Comparison of ENCODE assay signal across 29 cellular contexts in genomic region chr4:7140062-7140691, GRCh38. TPM values are rescaled to one million over a fixed set of nuclear protein-coding genes. Genes with fewer than 3 reads are reported as not detected.
A peak's percentile ranks its signal among the peaks of the same experiment; 100 is the strongest.
DNase-seq lines count a peak whose midpoint lies in the region; ATAC-seq, FAIRE-seq and TF ChIP-seq lines count a peak whose summit lies in the region.
"Had no signal": no experiment of that assay in that cellular context is flagged by ENCODE, and none has a peak within 500 bp of the region (broad histone marks: within the 10 kb centered on the region; RNA-seq: fewer than 3 reads in every experiment).

No MANE protein-coding gene starts in this region.

- H3K9me3 ChIP-seq in HepG2 (ENCODE audit: low read length) (no peaks in the 10 kb centered on the region), right lobe of liver (no peaks in the 10 kb centered on the region), NT2/D1 (ENCODE audit: insufficient read depth, low read length) (no peaks in the 10 kb centered on the region), H1 (ENCODE audit: insufficient read depth in 2 of 2, low read depth in 1 of 2, low read length in 1 of 2) (no peaks in the 10 kb centered on the region), osteoblast (ENCODE audit: low read depth, low read length) (no peaks in the 10 kb centered on the region), kidney (ENCODE audit: control insufficient read depth in 1 of 2, low read length in 2 of 2) (no peaks in the 10 kb centered on the region), SJCRH30 (replicated peaks) (no peaks in the 10 kb centered on the region)
- H3K9me3 ChIP-seq: BE2C, BLaER1 had no signal

- no peaks in the 10 kb centered on the region for H3K36me3 ChIP-seq in HepG2 (replicated peaks in 1 of 2; ENCODE audit: control insufficient read depth in 1 of 2, insufficient read depth in 2 of 2, low read length in 2 of 2)
- no peaks in the 10 kb centered on the region for H3K36me3 ChIP-seq in right lobe of liver
- H3K36me3 ChIP-seq in NT2/D1 (ENCODE audit: insufficient read depth, insufficient read length, low read length): no peaks in the 10 kb centered on the region
- no peaks in the 10 kb centered on the region for H3K36me3 ChIP-seq in H1 (ENCODE audit: control insufficient read depth in 2 of 4, insufficient read depth in 4 of 4, low read length in 3 of 4)
- H3K36me3 ChIP-seq in osteoblast (ENCODE audit: insufficient read depth, low read length): no peaks in the 10 kb centered on the region
- H3K36me3 ChIP-seq in kidney (ENCODE audit: control insufficient read depth in 1 of 2, insufficient read depth in 2 of 2, low read length in 2 of 2): no peaks in the 10 kb centered on the region
- no peaks in the 10 kb centered on the region for H3K36me3 ChIP-seq in SJCRH30
- H3K36me3 ChIP-seq: BE2C, BLaER1 had no signal

- no peak overlapping the region for H3K14ac ChIP-seq in H1 (ENCODE audit: insufficient read length)

- no peak overlapping the region for H2BK120ac ChIP-seq in H1 (replicated peaks; ENCODE audit: low read depth, low read length)

- H4K5ac ChIP-seq in H1 (ENCODE audit: insufficient read length, low read depth, low read length): no peak overlapping the region

- no peak for ATAC-seq in HepG2
- no peak for ATAC-seq in right lobe of liver
- ATAC-seq: GM12878 had no signal

- H2BK20ac ChIP-seq in H1 (ENCODE audit: low read length): no peak overlapping the region

- peak; percentile 20; the same call in 1 of the 2 replicates for TF ChIP-seq CTCF in HepG2 (CRISPR knock-in tag; IDR thresholded peaks at IDR 0.05)
- no peak for TF ChIP-seq CTCF in right lobe of liver (IDR thresholded peaks at IDR 0.05)
- TF ChIP-seq CTCF in H1 (IDR thresholded peaks at IDR 0.05; ENCODE audit: control extremely low read depth in 1 of 3, insufficient read depth in 1 of 3, low read depth in 1 of 3, low read length in 3 of 3): no peak
- TF ChIP-seq CTCF in osteoblast (IDR thresholded peaks at IDR 0.05; ENCODE audit: extremely low read depth, low read depth, low read length): no peak
- no peak for TF ChIP-seq CTCF in kidney (IDR thresholded peaks at IDR 0.05; ENCODE audit: borderline replicate concordance, extremely low read depth, insufficient read depth)

- no peak overlapping the region for H3K23ac ChIP-seq in H1 (ENCODE audit: insufficient read length)

- TF ChIP-seq EP300 in HepG2 (IDR thresholded peaks at IDR 0.05; ENCODE audit: low read depth in 2 of 2, low read length in 2 of 2) (no peak), HepG2 (CRISPR knock-in tag; IDR thresholded peaks at IDR 0.05; ENCODE audit: borderline replicate concordance) (no peak), H1 (IDR thresholded peaks at IDR 0.05; ENCODE audit: borderline replicate concordance in 1 of 2, low read depth in 2 of 2, low read length in 2 of 2) (no peak)

- CTCF ChIA-PET in HepG2 (lab: Yijun Ruan, JAX; ENCODE audit: low intra/inter-chr PET ratio, low total read pairs) (no interaction called here), H1 (lab: Charles Lee; ENCODE audit: partially characterized antibody) (interaction anchor here (0.7 to 1.7 kb wide), 4 partner anchors 7 to 49 kb away, joined by 3 to 9 read pairs (median 6); no protein-coding TSS in a partner anchor)

- H3K27ac ChIP-seq in HepG2 (ENCODE audit: extremely low read length, insufficient read depth, low read length) (no peak overlapping the region), right lobe of liver (no peak overlapping the region), H1 (ENCODE audit: low read depth, low read length) (no peak overlapping the region), osteoblast (ENCODE audit: low read depth, low read length) (no peak overlapping the region), kidney (ENCODE audit: low read depth in 2 of 2, low read length in 2 of 2) (no peak overlapping the region), SJCRH30 (no peak overlapping the region)
- H3K27ac ChIP-seq: BLaER1 had no signal

- WGBS in HepG2 (ENCODE audit: low lambda C conversion rate): 22% methylated on average over 9 of the region's 11 CpGs
- 56% methylated on average over 7 of the region's 11 CpGs for WGBS in right lobe of liver (ENCODE audit: insufficient coverage, low coverage, low lambda C conversion rate, missing lambda C conversion rate)
- WGBS in H1 (ENCODE audit: extremely low coverage in 1 of 2, insufficient coverage in 1 of 2, insufficient read length in 1 of 2, insufficient replicate concordance in 2 of 2, low coverage in 1 of 2, low lambda C conversion rate in 2 of 2, missing lambda C conversion rate in 1 of 2), 2 experiments: 79% methylated on average over 10 of the region's 11 CpGs; no CpG with 5 or more reads in 1 of the 2 experiments

- no TSS peak for BruUV-seq in HepG2 (replicated peaks; lab: Mats Ljungman, UMichigan)

- H3K9ac ChIP-seq in HepG2 (ENCODE audit: insufficient read depth, low read depth, low read length) (no peak overlapping the region), NT2/D1 (ENCODE audit: insufficient read length, low read depth) (peak overlapping the region; percentile 14), H1 (replicated peaks in 1 of 4; ENCODE audit: extremely low read depth in 1 of 4, low read depth in 3 of 4, low read length in 3 of 4) (no peak overlapping the region), kidney (ENCODE audit: low read length in 2 of 2) (no peak overlapping the region)
- H3K9ac ChIP-seq: BLaER1 had no signal

- TF ChIP-seq RAD21 in HepG2 (CRISPR knock-in tag; IDR thresholded peaks at IDR 0.05) (no peak), H1 (IDR thresholded peaks at IDR 0.05 in 1 of 2, conservative IDR thresholded peaks at IDR 0.05 in 1 of 2; ENCODE audit: low read depth in 2 of 2, low read length in 2 of 2) (no peak)

- no peak overlapping the region; the same call in 1 of the 2 replicates for H3K4me2 ChIP-seq in HepG2 (ENCODE audit: low read depth, low read length)
- H3K4me2 ChIP-seq in H1 (ENCODE audit: insufficient read depth in 1 of 2, low read depth in 2 of 2, low read length in 2 of 2): no peak overlapping the region
- H3K4me2 ChIP-seq in osteoblast (ENCODE audit: insufficient read depth, low read length): no peak overlapping the region
- H3K4me2 ChIP-seq: BLaER1 had no signal

- no peak overlapping the region for H2AK5ac ChIP-seq in H1 (ENCODE audit: low read depth, low read length)

- H3K23me2 ChIP-seq in H1 (ENCODE audit: low read depth, low read length): no peaks in the 10 kb centered on the region

- FAIRE-seq in HepG2 (lab: Jason Lieb, UNC) (no peak), H1 (lab: Jason Lieb, UNC) (no peak), kidney (lab: Jason Lieb, UNC) (no peak)
- FAIRE-seq: A204.1, GM12878, GM12892, GM18507 had no signal

- H3K27me3 ChIP-seq in HepG2 (ENCODE audit: control insufficient read depth in 1 of 2, insufficient read depth in 2 of 2, low read length in 2 of 2): peaks cover 2 to 21% of the 10 kb centered on the region in 2 experiments; a peak in 2 of 5 replicates
- no peaks in the 10 kb centered on the region for H3K27me3 ChIP-seq in right lobe of liver
- H3K27me3 ChIP-seq in NT2/D1 (ENCODE audit: insufficient read depth, insufficient read length): no peaks in the 10 kb centered on the region
- no peaks in the 10 kb centered on the region for H3K27me3 ChIP-seq in H1 (replicated peaks in 1 of 4; ENCODE audit: control insufficient read depth in 3 of 4, extremely low read depth in 1 of 4, insufficient read depth in 3 of 4, low read length in 3 of 4)
- peaks cover 6% of the 10 kb centered on the region for H3K27me3 ChIP-seq in osteoblast (ENCODE audit: insufficient read depth, low read length)
- peaks cover 9% of the 10 kb centered on the region; the same call in 1 of the 2 replicates for H3K27me3 ChIP-seq in SJCRH30
- H3K27me3 ChIP-seq: BE2C, BLaER1 had no signal

- H3K56ac ChIP-seq in H1 (replicated peaks; ENCODE audit: insufficient read length, low read depth, low read length): no peak overlapping the region

- H4K91ac ChIP-seq in H1 (replicated peaks; ENCODE audit: insufficient read length, low read length): no peak overlapping the region

- H3K4ac ChIP-seq in H1 (replicated peaks; ENCODE audit: insufficient read length, low read depth, low read length): no peak overlapping the region

- H3K79me2 ChIP-seq in HepG2 (ENCODE audit: insufficient read depth, low read length) (no peaks in the 10 kb centered on the region), H1 (ENCODE audit: control insufficient read depth in 1 of 2, insufficient read depth in 2 of 2, low read length in 2 of 2) (no peaks in the 10 kb centered on the region), osteoblast (ENCODE audit: insufficient read depth, low read length) (no peaks in the 10 kb centered on the region)

- no peak overlapping the region for H3K4me3 ChIP-seq in HepG2 (replicated peaks in 1 of 3; ENCODE audit: insufficient read depth in 1 of 3, low read depth in 2 of 3, low read length in 3 of 3)
- no peak overlapping the region for H3K4me3 ChIP-seq in right lobe of liver
- H3K4me3 ChIP-seq in NT2/D1 (ENCODE audit: insufficient read length, low read depth): no peak overlapping the region
- H3K4me3 ChIP-seq in H1 (ENCODE audit: extremely low read depth in 1 of 4, insufficient read depth in 2 of 4, low read depth in 3 of 4, low read length in 4 of 4): no peak overlapping the region
- no peak overlapping the region for H3K4me3 ChIP-seq in osteoblast (ENCODE audit: insufficient read depth, low read length)
- H3K4me3 ChIP-seq in kidney (ENCODE audit: low read length in 2 of 2): no peak overlapping the region
- H3K4me3 ChIP-seq in SJCRH30: no peak overlapping the region
- H3K4me3 ChIP-seq: BLaER1, GM12878 had no signal

- no peaks in the 10 kb centered on the region for H3K79me1 ChIP-seq in H1 (ENCODE audit: low read depth, low read length)

- DNase-seq in HepG2 (ENCODE audit: low spot score) (no peak), right lobe of liver (no peak), NT2/D1 (ENCODE audit: low read depth, low spot score) (no peak), H1 (ENCODE audit: low read depth in 1 of 2, low spot score in 2 of 2) (no peak), osteoblast (ENCODE audit: insufficient read length, low spot score, missing footprints) (peak; percentile 47), kidney (no peak), NOMO-1 (lab: John Stamatoyannopoulos, UW; ENCODE audit: unreplicated experiment in 2 of 2) (no peak), SJCRH30 (no peak)
- DNase-seq: 8988T; ACHN; BE2C; C1 segment of cervical spinal cord; CD4-positive, alpha-beta memory T cell; CD4-positive, CD25-positive, alpha-beta regulatory T cell; CD8-positive, alpha-beta memory T cell; COR-L47; DMS 273 treated with DMSO at 0.1 percent for 48 hours; DMS153; DMS53; DMS79; DND-41; EL; GDM1 had no signal

- TF ChIP-seq POLR2A in HepG2 (IDR thresholded peaks at IDR 0.05; ENCODE audit: insufficient read depth in 1 of 2, low read depth in 2 of 2, low read length in 2 of 2) (no peak), right lobe of liver (IDR thresholded peaks at IDR 0.05) (no peak), H1 (IDR thresholded peaks at IDR 0.05; ENCODE audit: control extremely low read depth in 1 of 2, low read depth in 2 of 2, low read length in 2 of 2) (no peak)

- no peaks in the 10 kb centered on the region for H4K20me1 ChIP-seq in HepG2 (ENCODE audit: insufficient read depth, low read length)
- H4K20me1 ChIP-seq in H1 (replicated peaks in 1 of 2; ENCODE audit: control insufficient read depth in 1 of 2, insufficient read depth in 2 of 2, low read length in 2 of 2): no peaks in the 10 kb centered on the region
- peaks cover 2% of the 10 kb centered on the region for H4K20me1 ChIP-seq in osteoblast (ENCODE audit: insufficient read depth, low read length)
- H4K20me1 ChIP-seq: BLaER1 had no signal

- no peak overlapping the region for H2AFZ ChIP-seq in HepG2 (ENCODE audit: low read length)
- H2AFZ ChIP-seq in H1 (ENCODE audit: low read length): no peak overlapping the region
- H2AFZ ChIP-seq in osteoblast (ENCODE audit: low read length): no peak overlapping the region

- POLR2A ChIA-PET in HepG2 (lab: Yijun Ruan, JAX) (no interaction called here), H1 (lab: Charles Lee; ENCODE audit: partially characterized antibody) (no interaction called here)

- H2BK5ac ChIP-seq in H1 (ENCODE audit: low read depth, low read length): no peak overlapping the region

- intact Hi-C loops in HepG2 (cut with micrococcal nuclease; ENCODE audit: unreplicated experiment) (no loop called here), right lobe of liver (cut with DNase I) (no loop called here), kidney (cut with DNase I) (no loop called here)

- H3K18ac ChIP-seq in H1 (ENCODE audit: extremely low read depth, low read length): no peak overlapping the region

- H2BK15ac ChIP-seq in H1 (ENCODE audit: low read length): no peak overlapping the region

- H3K4me1 ChIP-seq in HepG2 (ENCODE audit: insufficient read depth, low read length) (peaks cover 10% of the 10 kb centered on the region; the same call in 1 of the 2 replicates), right lobe of liver (no peaks in the 10 kb centered on the region), NT2/D1 (ENCODE audit: insufficient read depth, insufficient read length) (peaks cover 8% of the 10 kb centered on the region), H1 (replicated peaks in 1 of 4; ENCODE audit: control insufficient read depth in 3 of 4, insufficient read depth in 4 of 4, low read length in 3 of 4) (peaks cover 0 to 5% (median 2%) of the 10 kb centered on the region in 4 experiments; a peak in 6 of 7 replicates), osteoblast (ENCODE audit: insufficient read depth, low read length) (peaks cover 10% of the 10 kb centered on the region), kidney (ENCODE audit: control insufficient read depth in 1 of 2, insufficient read depth in 1 of 2, low read depth in 1 of 2, low read length in 2 of 2) (peaks cover 4 to 6% of the 10 kb centered on the region in 2 donors), SJCRH30 (peaks cover under 1% of the 10 kb centered on the region; the same call in 1 of the 2 replicates)
- H3K4me1 ChIP-seq: BE2C had no signal

- in situ Hi-C loops in HepG2 (cut with HindIII; ENCODE audit: extremely low pct_ligation_motif_present, low pct_unique_long_range_greater_than_20kb): no loop called here

- H4K8ac ChIP-seq in H1 (ENCODE audit: extremely low read depth, insufficient read depth, low read length): 0 out of 2 replicates have a peak overlapping the region, but pooled peaks have one; percentile 4

- no peak overlapping the region for H2BK12ac ChIP-seq in H1 (ENCODE audit: low read depth, low read length)

RNA-seq across cellular contexts. Expression of gene SORCS2, which starts 52.2 kb away (rescaled TPM):
- total RNA-seq in HepG2 (2016; rRNA removed; fragmentation: Illumina TruSeq; extraction: Trizol) (0.66 and 1.0 TPM in 2 replicates), right lobe of liver (1 to 10 TPM in 5 of 6 experiments, under 1 TPM in 1; 0.18 to 6.2 (median 3.1) TPM), osteoblast (9.0 and 11.5 TPM in 2 replicates), kidney (9.1 TPM)
- total RNA-seq in HepG2 (2016; cell fraction: cytosol; rRNA removed; fragmentation: Illumina TruSeq; extraction: Trizol; ENCODE audit: low read depth): 0.09 and 0.10 TPM in 2 replicates
- 0.46 and 0.71 TPM in 2 replicates for total RNA-seq in HepG2 (2016; cell fraction: insoluble cytoplasmic fraction; rRNA removed; fragmentation: Illumina TruSeq; extraction: Trizol)
- 0.43 and 0.55 TPM in 2 replicates for total RNA-seq in HepG2 (2016; cell fraction: membrane; rRNA removed; fragmentation: Illumina TruSeq; extraction: Trizol)
- total RNA-seq in HepG2 (2016; cell fraction: nucleus; rRNA removed; fragmentation: Illumina TruSeq; extraction: Trizol): 1.9 and 2.0 TPM in 2 replicates
- polyA plus RNA-seq in HepG2 (2011; rRNA removed) (0.82 and 2.6 TPM in 2 replicates), H1 (2011; rRNA removed) (0.36 and 0.57 TPM in 2 replicates), kidney (ENCODE audit: insufficient read depth, low read depth, low replicate concordance) (6.1 TPM)
- polyA plus RNA-seq in HepG2 (2011; cell fraction: cytosol; rRNA removed): 0.35 and 0.82 TPM in 2 replicates
- polyA plus RNA-seq in HepG2 (2011; cell fraction: nucleus; rRNA removed): 10.2 and 19.2 TPM in 2 replicates
- 3.3 and 4.5 TPM in 2 replicates for polyA plus RNA-seq in HepG2 (2012)
- 0.06 and 0.07 TPM in 2 replicates for polyA plus RNA-seq in HepG2 (2016; cell fraction: cytosol; fragmentation: Illumina TruSeq; extraction: Trizol; ENCODE audit: low read depth)
- 0.38 and 1.0 TPM in 2 replicates for polyA plus RNA-seq in HepG2 (2016; cell fraction: insoluble cytoplasmic fraction; fragmentation: Illumina TruSeq; extraction: Trizol; ENCODE audit: low read depth)
- polyA plus RNA-seq in HepG2 (2016; cell fraction: membrane; fragmentation: Illumina TruSeq; extraction: Trizol; ENCODE audit: low read depth): 0.13 and 0.14 TPM in 2 replicates
- 2.4 and 2.8 TPM in 2 replicates for polyA plus RNA-seq in HepG2 (2016; cell fraction: nucleus; fragmentation: Illumina TruSeq; extraction: Trizol; ENCODE audit: insufficient read depth, low read depth)
- 1.1 and 3.6 TPM in 2 replicates for polyA minus RNA-seq in HepG2 (2011; rRNA and poly(A)+ RNA removed; ENCODE audit: low replicate concordance)
- 0.62 and 0.99 TPM in 2 replicates for polyA minus RNA-seq in HepG2 (2011; cell fraction: cytosol; rRNA and poly(A)+ RNA removed)
- polyA minus RNA-seq in HepG2 (2011; cell fraction: nucleus; rRNA and poly(A)+ RNA removed): 1.0 and 2.5 TPM in 2 replicates
- 0.75 and 1.8 TPM in 2 replicates for total RNA-seq in H1 (2021; fragmentation: NEBNext Ultra II Directional; extraction: Animal tissue kit (Norgen Biotek cat#: 25700))
- polyA plus RNA-seq in H1 (2011; cell fraction: cytosol; rRNA removed): 0.32 TPM
- polyA plus RNA-seq in H1 (2011; cell fraction: nucleus; rRNA removed): 1.2 TPM
- 0.33 to 1.2 TPM (median 0.82 TPM) in 4 replicates for polyA plus RNA-seq in H1 (2012, experiment 1 of 2)
- 0.18 TPM for polyA plus RNA-seq in H1 (2012, experiment 2 of 2)
- 1.4 TPM for polyA plus RNA-seq in H1 (2013, experiment 1 of 2)
- polyA plus RNA-seq in H1 (2013, experiment 2 of 2): 1.1 TPM
- polyA minus RNA-seq in H1 (2011; rRNA and poly(A)+ RNA removed): 1.0 and 1.8 TPM in 2 replicates
- polyA minus RNA-seq in H1 (2011; cell fraction: cytosol; rRNA and poly(A)+ RNA removed): 1.3 TPM
- polyA minus RNA-seq in H1 (2011; cell fraction: nucleus; rRNA and poly(A)+ RNA removed): 0.60 TPM
- 1.1 and 1.4 TPM in 2 replicates for total RNA-seq in SJCRH30 (2014; rRNA removed; shearing (Covaris generic))
- total RNA-seq: CD4-positive, alpha-beta memory T cell; CD4-positive, CD25-positive, alpha-beta regulatory T cell; CD8-positive, alpha-beta memory T cell; G401 had no signal
- polyA plus RNA-seq: CD4-positive, alpha-beta memory T cell; CD4-positive, CD25-positive, alpha-beta regulatory T cell; CD8-positive, alpha-beta memory T cell had no signal

Comparison
In these comparisons a context has a peak if more than half of its experiments do, and no peak if none do; other contexts are left out.
1. Of the 41 proteins assayed by ChIP-seq in both HepG2 and H1: peak only in HepG2: CTCF; only in H1: KDM1A; in both: none; in neither: 39.